Comparison of ENCODE assay signal across 3 cellular contexts in genomic region chrX:109858602-109859341, GRCh38.
A peak's percentile ranks its signal among the peaks of the same experiment; 100 is the strongest.
TF ChIP-seq lines count a peak whose summit lies in the region.

No MANE protein-coding gene starts in this region.

TF ChIP-seq in A549, 52 proteins besides CTCF, POLR2A, EP300 and RAD21 (continued from another document):
- TF ChIP-seq ATOH8 (CRISPR knock-in tag; IDR thresholded peaks at IDR 0.05; ENCODE audit: low read depth), result no peak
- TF ChIP-seq MYC (IDR thresholded peaks at IDR 0.05; ENCODE audit: borderline replicate concordance, low read length), result no peak
- no peak for TF ChIP-seq E2F6 (IDR thresholded peaks at IDR 0.05; ENCODE audit: borderline replicate concordance, low read depth)

TF ChIP-seq in liver, 16 proteins besides CTCF, POLR2A, EP300 and RAD21 (continued from another document):
- no peak for TF ChIP-seq ZBTB33 (IDR thresholded peaks at IDR 0.05)
- TF ChIP-seq TAF1 (conservative IDR thresholded peaks at IDR 0.05), result no peak
- TF ChIP-seq MAX (IDR thresholded peaks at IDR 0.05), result no peak
- TF ChIP-seq EGR1 (IDR thresholded peaks at IDR 0.05; ENCODE audit: low read depth in 2 of 2), result no peak
- TF ChIP-seq YY1 (IDR thresholded peaks at IDR 0.05), result peak; percentile 30
- TF ChIP-seq FOXA2 (IDR thresholded peaks at IDR 0.05), result peak; percentile 7
- peak; percentile 49 for TF ChIP-seq ATF3 (IDR thresholded peaks at IDR 0.05)
- TF ChIP-seq RXRA (IDR thresholded peaks at IDR 0.05), result peak; percentile 72 to 85
- TF ChIP-seq JUND (IDR thresholded peaks at IDR 0.05), result peak in 1 of 2 donors; percentile 49
- TF ChIP-seq REST (IDR thresholded peaks at IDR 0.05), result no peak
- TF ChIP-seq FOXA1 (IDR thresholded peaks at IDR 0.05), result no peak
- TF ChIP-seq HNF4A (conservative IDR thresholded peaks at IDR 0.05), result peak; percentile 74 to 94
TF ChIP-seq in liver: peak in this region for 8.

TF ChIP-seq in SK-N-SH, 30 proteins besides CTCF, POLR2A, EP300 and RAD21 (continued from another document):
- TF ChIP-seq PBX3 (IDR thresholded peaks at IDR 0.05) (no peak), FOXJ3 (CRISPR knock-in tag; IDR thresholded peaks at IDR 0.05) (no peak), ZBTB33 (IDR thresholded peaks at IDR 0.05; ENCODE audit: borderline replicate concordance, low read depth) (no peak), YY1 (IDR thresholded peaks at IDR 0.05; ENCODE audit: low read depth) (no peak), RCOR1 (IDR thresholded peaks at IDR 0.05; ENCODE audit: low read length) (no peak), SMC3 (IDR thresholded peaks at IDR 0.05; ENCODE audit: low read depth, low read length) (no peak), GATA2 (CRISPR knock-in tag; IDR thresholded peaks at IDR 0.05) (no peak), CHD2 (IDR thresholded peaks at IDR 0.05; ENCODE audit: low read length, partially characterized antibody) (no peak), FOXM1 (IDR thresholded peaks at IDR 0.05; ENCODE audit: low read depth) (no peak), USF1 (IDR thresholded peaks at IDR 0.05; ENCODE audit: borderline replicate concordance, low read depth) (no peak), MXI1 (IDR thresholded peaks at IDR 0.05; ENCODE audit: low read depth, low read length) (no peak), RXRA (IDR thresholded peaks at IDR 0.05; ENCODE audit: borderline replicate concordance, low read depth) (no peak), EZH2phosphoT487 (IDR thresholded peaks at IDR 0.05; ENCODE audit: borderline replicate concordance, low read depth) (no peak), POLR2AphosphoS5 (IDR thresholded peaks at IDR 0.05; ENCODE audit: low read depth, low read length) (no peak)
